ENCODE assay signal across 8 cellular contexts in genomic region chr3:120095226-120096165, GRCh38. TPM values are rescaled to one million over a fixed set of nuclear protein-coding genes. Genes with fewer than 3 reads are reported as not detected.
A peak's percentile ranks its signal among the peaks of the same experiment; 100 is the strongest.
DNase-seq lines count a peak whose midpoint lies in the region; ATAC-seq, FAIRE-seq and TF ChIP-seq lines count a peak whose summit lies in the region.

No MANE protein-coding gene starts in this region.

- peaks cover 18 to 37% (median 32%) of the 10 kb centered on the region in 10 experiments for H3K4me1 ChIP-seq in BLaER1 treated with 17β-estradiol and CSF1 and Interleukin-3, amounts not matched to agents 10 nM and 100 nM
- H3K4me1 ChIP-seq in liver (ENCODE audit: control insufficient read depth in 4 of 4, insufficient read depth in 4 of 4, low read length in 3 of 4) = peaks cover 0 to 41% (median 17%) of the 10 kb centered on the region in 4 donors

- peak overlapping the region; percentile 71 to 87 (median 76) for H3K4me3 ChIP-seq in BLaER1 treated with 17β-estradiol and CSF1 and Interleukin-3, amounts not matched to agents 10 nM and 100 nM
- peak overlapping the region; percentile 71 to 99 (median 77) for H3K4me3 ChIP-seq in liver (ENCODE audit: low read depth in 1 of 3, low read length in 3 of 3)

- no peak for FAIRE-seq in GM19239 (lab: Jason Lieb, UNC)

- DNase-seq in GM19239 (ENCODE audit: insufficient read length, low spot score) (peak; percentile 45), NCI-H526 (lab: John Stamatoyannopoulos, UW) (peak; percentile 88 to 95), dermis microvascular lymphatic vessel endothelial cell (ENCODE audit: low read depth in 2 of 2) (peak; percentile 81 to 93)
- peak; percentile 68 to 83 for DNase-seq in activated CD4-positive, alpha-beta T cell treated with anti-CD3 and anti-CD28 coated beads, Interleukin-2, amount 50 U/mL, for 24 hours (ENCODE audit: low read depth in 1 of 2, low spot score in 1 of 2)
- peak; percentile 83 for DNase-seq in stimulated activated CD4-positive, alpha-beta T cell treated with anti-CD3 and anti-CD28 coated beads, Interleukin-4, amount 100 ng/mL, for 1 hour

- peaks cover 0 to 26% (median 22%) of the 10 kb centered on the region in 11 experiments; a peak in 17 of 22 replicates for H3K27me3 ChIP-seq in BLaER1 treated with 17β-estradiol and CSF1 and Interleukin-3, amounts not matched to agents 10 nM and 100 nM
- H3K27me3 ChIP-seq in liver (ENCODE audit: control insufficient read depth in 4 of 4, insufficient read depth in 4 of 4, low read length in 3 of 4) = no peaks in the 10 kb centered on the region

- under 1% methylated on average over 59 of the region's 59 CpGs for WGBS in liver

- H3K9ac ChIP-seq in BLaER1 treated with 17β-estradiol and CSF1 and Interleukin-3, amounts not matched to agents 10 nM and 100 nM = peak overlapping the region; percentile 85 to 99 (median 94)
- peak overlapping the region; percentile 86 to 99 for H3K9ac ChIP-seq in liver (ENCODE audit: low read depth in 1 of 2, low read length in 2 of 2)

- H3K27ac ChIP-seq in BLaER1 treated with 17β-estradiol and CSF1 and Interleukin-3, amounts not matched to agents 10 nM and 100 nM = peak overlapping the region; percentile 84 to 99 (median 97)
- peak overlapping the region; percentile 93 to 100 for H3K27ac ChIP-seq in liver (ENCODE audit: low read depth in 1 of 2, low read length in 2 of 2)

- H4K20me1 ChIP-seq in BLaER1 treated with 17β-estradiol and CSF1 and Interleukin-3, amounts not matched to agents 10 nM and 100 nM = peaks cover 28 to 31% (median 29%) of the 10 kb centered on the region in 11 experiments

- TF ChIP-seq RAD21 in liver (IDR thresholded peaks at IDR 0.05) = peak; percentile 26 to 43

- H3K36me3 ChIP-seq in BLaER1 treated with 17β-estradiol and CSF1 and Interleukin-3, amounts not matched to agents 10 nM and 100 nM = peaks cover 0 to 17% (median 0%) of the 10 kb centered on the region in 11 experiments; a peak in 4 of 22 replicates
- peaks cover 0 to 2% (median 0%) of the 10 kb centered on the region in 4 donors for H3K36me3 ChIP-seq in liver (ENCODE audit: control insufficient read depth in 4 of 4, insufficient read depth in 3 of 4, low read depth in 1 of 4, low read length in 3 of 4)

- H3K4me2 ChIP-seq in BLaER1 treated with 17β-estradiol and CSF1 and Interleukin-3, amounts not matched to agents 10 nM and 100 nM = peak overlapping the region; percentile 86 to 97 (median 91)

- ATAC-seq in HG03439 (IDR thresholded peaks at IDR 0.05; ENCODE audit: unreplicated experiment) = peak; percentile 47

- TF ChIP-seq CTCF in liver (IDR thresholded peaks at IDR 0.05; ENCODE audit: low read depth, low read length, missing input control) = no peak

- H3K9me3 ChIP-seq in BLaER1 treated with 17β-estradiol and CSF1 and Interleukin-3, amounts not matched to agents 10 nM and 100 nM (replicated peaks in 1 of 11) = 0 out of 22 replicates have a peak, but pooled peaks cover 0 to 5% (median 0%) of the 10 kb centered on the region in 11 experiments
- H3K9me3 ChIP-seq in liver (ENCODE audit: control insufficient read depth in 4 of 4, low read length in 3 of 4) = no peaks in the 10 kb centered on the region

TF ChIP-seq in liver, 16 proteins besides CTCF, POLR2A, EP300 and RAD21:
- TF ChIP-seq FOXA1 (IDR thresholded peaks at IDR 0.05) (no peak), NR2F2 (IDR thresholded peaks at IDR 0.05) (no peak), GABPA (IDR thresholded peaks at IDR 0.05 in 1 of 2, conservative IDR thresholded peaks at IDR 0.05 in 1 of 2) (peak; percentile 80 to 93), ATF3 (IDR thresholded peaks at IDR 0.05) (peak; percentile 50), ZBTB33 (IDR thresholded peaks at IDR 0.05) (peak; percentile 13), TAF1 (conservative IDR thresholded peaks at IDR 0.05) (peak; percentile 94), YY1 (IDR thresholded peaks at IDR 0.05) (peak; percentile 97), FOXA2 (IDR thresholded peaks at IDR 0.05) (no peak), HNF4A (conservative IDR thresholded peaks at IDR 0.05) (peak in 1 of 2 donors; percentile 50), REST (IDR thresholded peaks at IDR 0.05) (peak; percentile 76), JUND (IDR thresholded peaks at IDR 0.05) (peak; percentile 85 to 87)
- TF ChIP-seq, protein P1, sequence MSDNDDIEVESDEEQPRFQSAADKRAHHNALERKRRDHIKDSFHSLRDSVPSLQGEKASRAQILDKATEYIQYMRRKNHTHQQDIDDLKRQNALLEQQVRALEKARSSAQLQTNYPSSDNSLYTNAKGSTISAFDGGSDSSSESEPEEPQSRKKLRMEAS (IDR thresholded peaks at IDR 0.05) = peak; percentile 49

RNA-seq across cellular contexts. Expression of gene GSK3B, which starts 1.2 kb away (rescaled TPM):
- total RNA-seq in dermis microvascular lymphatic vessel endothelial cell (28.1 and 39.4 TPM in 2 replicates), liver (10 to 100 TPM; 20.7 to 20.8 TPM)
- 10 to 100 TPM; 10.5 to 16.3 TPM for polyA plus RNA-seq in liver

Comparison
In these comparisons a context has a peak if more than half of its experiments do, and no peak if none do; other contexts are left out.
1. Peak in every context shown above with its lines: DNase-seq, ATAC-seq, H3K4me3 ChIP-seq and H3K27ac ChIP-seq.